21 cellular contexts compared by ENCODE assay signal in genomic region chr6:38141716-38142115, GRCh38.
"Had no signal": no experiment of that assay in that cellular context is flagged by ENCODE, and none has a peak within 500 bp of the region (broad histone marks: within the 10 kb centered on the region; RNA-seq: fewer than 3 reads in every experiment).

No MANE protein-coding gene starts in this region.

- H3K9me3 Mint-ChIP-seq: effector memory CD8-positive, alpha-beta T cell; immature natural killer cell; natural killer cell; stimulated activated naive B cell treated with anti-CD40 and anti-IgM and Interleukin-4, amounts not matched to agents 10 μg/mL and 1 μg/mL and 100 μg/mL, for 72 hours; stimulated activated naive CD8-positive, alpha-beta T cell treated with anti-CD3 and anti-CD28 coated beads, Interleukin-15, Interleukin-2, amounts not matched to agents 100 ng/mL and 50 ng/mL, for 24 hours had no signal

- H3K27ac Mint-ChIP-seq: natural killer cell; progenitor cell of endocrine pancreas; stimulated activated naive B cell treated with anti-CD40 and anti-IgM and Interleukin-4, amounts not matched to agents 10 μg/mL and 1 μg/mL and 100 μg/mL, for 72 hours; stimulated activated naive CD8-positive, alpha-beta T cell treated with anti-CD3 and anti-CD28 coated beads, Interleukin-15, Interleukin-2, amounts not matched to agents 100 ng/mL and 50 ng/mL, for 24 hours had no signal

- H3K36me3 Mint-ChIP-seq: natural killer cell had no signal

- H3K4me3 Mint-ChIP-seq: effector memory CD8-positive, alpha-beta T cell; immature natural killer cell; natural killer cell; stimulated activated naive B cell treated with anti-CD40 and anti-IgM and Interleukin-4, amounts not matched to agents 10 μg/mL and 1 μg/mL and 100 μg/mL, for 72 hours; stimulated activated naive CD8-positive, alpha-beta T cell treated with anti-CD3 and anti-CD28 coated beads, Interleukin-15, Interleukin-2, amounts not matched to agents 100 ng/mL and 50 ng/mL, for 24 hours had no signal

- H3K9me3 ChIP-seq: esophagus squamous epithelium, lower lobe of right lung, neutrophil, right lobe of liver, thoracic aorta, transverse colon had no signal

- ATAC-seq: effector memory CD8-positive, alpha-beta T cell; lower lobe of right lung; natural killer cell had no signal

- H3K27me3 Mint-ChIP-seq: effector memory CD8-positive, alpha-beta T cell; progenitor cell of endocrine pancreas; stimulated activated naive B cell treated with anti-CD40 and anti-IgM and Interleukin-4, amounts not matched to agents 10 μg/mL and 1 μg/mL and 100 μg/mL, for 72 hours; stimulated activated naive CD8-positive, alpha-beta T cell treated with anti-CD3 and anti-CD28 coated beads, Interleukin-15, Interleukin-2, amounts not matched to agents 100 ng/mL and 50 ng/mL, for 24 hours had no signal

- H3K27me3 ChIP-seq: esophagus squamous epithelium, neutrophil, right lobe of liver, transverse colon had no signal

- H3K27ac ChIP-seq: coronary artery, esophagus squamous epithelium, lower lobe of right lung, neutrophil, parathyroid adenoma, right lobe of liver, thoracic aorta, transverse colon had no signal

- H3K4me3 ChIP-seq: coronary artery, esophagus squamous epithelium, lower lobe of right lung, right lobe of liver, thoracic aorta, transverse colon had no signal

- DNase-seq: dermis blood vessel endothelial cell; effector memory CD8-positive, alpha-beta T cell; erythroblast; esophagus squamous epithelium; hypothalamus; immature natural killer cell; left ventricle myocardium superior; lower lobe of right lung; natural killer cell; right lobe of liver; small intestine; stimulated activated CD4-positive, alpha-beta T cell treated with anti-CD3 and anti-CD28 coated beads, Interleukin-15, amount 100 ng/mL, for 24 hours; stimulated activated CD4-positive, alpha-beta T cell treated with anti-CD3 and anti-CD28 coated beads, Interleukin-2, amount 100 ng/mL, for 48 hours; stimulated activated naive B cell treated with anti-CD40 and anti-IgM and Interleukin-4, amounts not matched to agents 10 μg/mL and 1 μg/mL and 100 μg/mL, for 72 hours; transverse colon had no signal
